In genomic region chr1:153565529-153566374, GRCh38 we compare ENCODE assay signal across 1 cellular context.
TF ChIP-seq lines count a peak whose summit lies in the region.

Gene S100A2, minus strand, starts transcription at chr1:153565844. Its CDS starts 1,967 bp downstream, at chr1:153563877.

TF ChIP-seq in HEK293, 187 proteins besides CTCF, POLR2A, EP300 and RAD21 (continued from another document and continues in another):
- TF ChIP-seq PRDM2 (tag by site-specific recombination; IDR thresholded peaks at IDR 0.05; ENCODE audit: borderline replicate concordance) (no peak), GLIS2 (tag by site-specific recombination; IDR thresholded peaks at IDR 0.05) (peak; percentile 71), ZNF398 (tag by site-specific recombination; IDR thresholded peaks at IDR 0.05) (peak; percentile 88), SP7 (tag by site-specific recombination; IDR thresholded peaks at IDR 0.05) (peak; percentile 43; the same call in 1 of the 2 replicates), ZSCAN5A (tag by site-specific recombination; IDR thresholded peaks at IDR 0.05) (no peak), ZNF26 (tag by site-specific recombination; IDR thresholded peaks at IDR 0.05) (no peak), ZBTB21 (tag by site-specific recombination; IDR thresholded peaks at IDR 0.05) (peak; percentile 72), ZBTB49 (tag by site-specific recombination; IDR thresholded peaks at IDR 0.05; ENCODE audit: low read depth) (no peak), ZNF558 (tag by site-specific recombination; IDR thresholded peaks at IDR 0.05) (0 out of 2 replicates have a peak, but pooled peaks have one; percentile 9), GLIS1 (tag by site-specific recombination; IDR thresholded peaks at IDR 0.05) (peak; percentile 25), ZNF140 (tag by site-specific recombination; IDR thresholded peaks at IDR 0.05) (no peak), ZNF571 (tag by site-specific recombination; IDR thresholded peaks at IDR 0.05) (no peak), BCL11B (tag by site-specific recombination; IDR thresholded peaks at IDR 0.05; ENCODE audit: low read depth) (no peak), ZNF335 (tag by site-specific recombination; conservative IDR thresholded peaks at IDR 0.05) (peak; percentile 40), PATZ1 (tag by site-specific recombination; IDR thresholded peaks at IDR 0.05) (peak; percentile 78), ZNF704 (tag by site-specific recombination; IDR thresholded peaks at IDR 0.05) (no peak), ZBTB20 (tag by site-specific recombination; IDR thresholded peaks at IDR 0.05) (peak; percentile 32), ZFP3 (tag by site-specific recombination; IDR thresholded peaks at IDR 0.05; ENCODE audit: low read depth) (no peak), TCF7L2 (IDR thresholded peaks at IDR 0.05; ENCODE audit: borderline replicate concordance, low read depth, low read length) (no peak), ZNF629 (tag by site-specific recombination; IDR thresholded peaks at IDR 0.05) (peak; percentile 52; the same call in 1 of the 2 replicates), ZNF19 (tag by site-specific recombination; IDR thresholded peaks at IDR 0.05; ENCODE audit: low read depth) (no peak), ZNF692 (tag by site-specific recombination; IDR thresholded peaks at IDR 0.05) (peak; percentile 100), ZNF132 (tag by site-specific recombination; IDR thresholded peaks at IDR 0.05; ENCODE audit: borderline replicate concordance) (no peak), ZFHX2 (tag by site-specific recombination; conservative IDR thresholded peaks at IDR 0.05) (peak; percentile 73), ZSCAN4 (tag by site-specific recombination; IDR thresholded peaks at IDR 0.05) (peak; percentile 45; the same call in 1 of the 2 replicates), KLF9 (tag by site-specific recombination; IDR thresholded peaks at IDR 0.05; ENCODE audit: low read depth) (0 out of 2 replicates have a peak, but pooled peaks have one; percentile 17), ZNF366 (tag by site-specific recombination; conservative IDR thresholded peaks at IDR 0.05) (0 out of 2 replicates have a peak, but pooled peaks have one; percentile 30), EGR2 (tag by site-specific recombination; IDR thresholded peaks at IDR 0.05; ENCODE audit: low read depth) (peak; percentile 28; the same call in 1 of the 2 replicates), ZNF600 (tag by site-specific recombination; IDR thresholded peaks at IDR 0.05) (peak; percentile 31; the same call in 1 of the 2 replicates), ZNF510 (tag by site-specific recombination; IDR thresholded peaks at IDR 0.05; ENCODE audit: insufficient replicate concordance) (no peak), SALL2 (tag by site-specific recombination; IDR thresholded peaks at IDR 0.05; ENCODE audit: borderline replicate concordance) (no peak), ZNF2 (tag by site-specific recombination; IDR thresholded peaks at IDR 0.05) (no peak), SP2 (tag by site-specific recombination; IDR thresholded peaks at IDR 0.05) (peak; percentile 37), BCL11A (tag by site-specific recombination; IDR thresholded peaks at IDR 0.05; ENCODE audit: low read depth) (no peak), SCRT2 (tag by site-specific recombination; IDR thresholded peaks at IDR 0.05) (0 out of 2 replicates have a peak, but pooled peaks have one; percentile 17)
